ENCODE assay signal across 1 cellular context in genomic region chr1:76154213-76154956, GRCh38.
TF ChIP-seq lines count a peak whose summit lies in the region.

No MANE protein-coding gene starts in this region.

TF ChIP-seq in GM12878, 131 proteins besides CTCF, POLR2A, EP300 and RAD21 (continued from another document and continues in another):
- TF ChIP-seq ZBTB4 (CRISPR knock-in tag; IDR thresholded peaks at IDR 0.05) = no peak
- no peak for TF ChIP-seq USF1 (IDR thresholded peaks at IDR 0.05; ENCODE audit: borderline replicate concordance, extremely low read length, insufficient read depth, low read depth, low read length)
- no peak for TF ChIP-seq FOXK2 (IDR thresholded peaks at IDR 0.05)
- TF ChIP-seq JUND (IDR thresholded peaks at IDR 0.05; ENCODE audit: low read depth, low read length) = no peak
- no peak for TF ChIP-seq CBX5 (IDR thresholded peaks at IDR 0.05; ENCODE audit: low read depth)
- TF ChIP-seq KDM1A (IDR thresholded peaks at IDR 0.05; ENCODE audit: borderline replicate concordance) = no peak
- TF ChIP-seq CBFB (IDR thresholded peaks at IDR 0.05; ENCODE audit: low read depth) = no peak
- TF ChIP-seq SIX5 (IDR thresholded peaks at IDR 0.05; ENCODE audit: low read depth, low read length, severe bottlenecking) = no peak
- no peak for TF ChIP-seq HCFC1 (IDR thresholded peaks at IDR 0.05; ENCODE audit: low read length)
- TF ChIP-seq MEF2A (IDR thresholded peaks at IDR 0.05; ENCODE audit: insufficient read depth, low read depth, low read length) = no peak
- TF ChIP-seq ZNF687 (IDR thresholded peaks at IDR 0.05) = no peak
- no peak for TF ChIP-seq HDGF (IDR thresholded peaks at IDR 0.05)
- 0 out of 4 replicates have a peak, but pooled peaks of 1 of the 2 experiments have one; percentile 13 for TF ChIP-seq ETV6 (conservative IDR thresholded peaks at IDR 0.05 in 1 of 2, IDR thresholded peaks at IDR 0.05 in 1 of 2; ENCODE audit: borderline replicate concordance in 1 of 2, low read depth in 1 of 2)
- TF ChIP-seq SMARCA5 (IDR thresholded peaks at IDR 0.05) = no peak
- no peak for TF ChIP-seq EZH2 (IDR thresholded peaks at IDR 0.05; ENCODE audit: borderline replicate concordance, control insufficient read depth, low read depth, low read length)
- TF ChIP-seq TAF1 (IDR thresholded peaks at IDR 0.05; ENCODE audit: borderline replicate concordance, low read depth, low read length) = no peak
- no peak for TF ChIP-seq MYB (IDR thresholded peaks at IDR 0.05; ENCODE audit: borderline replicate concordance, low read depth, low read length)
- TF ChIP-seq ESRRA (IDR thresholded peaks at IDR 0.05; ENCODE audit: low read length) = no peak; the same call in 1 of the 2 replicates
- TF ChIP-seq PAX5 (IDR thresholded peaks at IDR 0.05; ENCODE audit: borderline replicate concordance, low read depth, low read length) = no peak
- 0 out of 2 replicates have a peak, but pooled peaks have one; percentile 20 for TF ChIP-seq RELB (IDR thresholded peaks at IDR 0.05; ENCODE audit: low read depth)
- TF ChIP-seq PML (IDR thresholded peaks at IDR 0.05; ENCODE audit: low read length) = no peak
- TF ChIP-seq ZBTB33 (IDR thresholded peaks at IDR 0.05) = no peak
- TF ChIP-seq BRCA1 (IDR thresholded peaks at IDR 0.05; ENCODE audit: low read depth, low read length) = no peak
- no peak for TF ChIP-seq RELA (IDR thresholded peaks at IDR 0.05; ENCODE audit: borderline replicate concordance, partially characterized antibody)
- TF ChIP-seq MAX (IDR thresholded peaks at IDR 0.05; ENCODE audit: low read depth, low read length) = no peak
- no peak for TF ChIP-seq NR2F1 (conservative IDR thresholded peaks at IDR 0.05)
- no peak for TF ChIP-seq ZBTB40 (IDR thresholded peaks at IDR 0.05; ENCODE audit: borderline replicate concordance)
- TF ChIP-seq SUZ12 (IDR thresholded peaks at IDR 0.05; ENCODE audit: unreplicated experiment) = no peak
- no peak for TF ChIP-seq STAT3 (IDR thresholded peaks at IDR 0.05; ENCODE audit: low read depth, low read length)
- TF ChIP-seq BHLHE40 (IDR thresholded peaks at IDR 0.05; ENCODE audit: borderline replicate concordance in 1 of 2, low read depth in 2 of 2, low read length in 1 of 2) = peak; percentile 8 to 42; a peak in 1 of 4 replicates
- no peak for TF ChIP-seq SREBF1 (IDR thresholded peaks at IDR 0.05; ENCODE audit: low read length)
- no peak for TF ChIP-seq SRF (IDR thresholded peaks at IDR 0.05; ENCODE audit: low read depth in 2 of 2, low read length in 2 of 2)
- no peak for TF ChIP-seq CEBPZ (IDR thresholded peaks at IDR 0.05; ENCODE audit: low read depth, low read length)
- no peak for TF ChIP-seq ZNF207 (IDR thresholded peaks at IDR 0.05; ENCODE audit: borderline replicate concordance)
- TF ChIP-seq KAT2A (conservative IDR thresholded peaks at IDR 0.05; ENCODE audit: control insufficient read depth, low read depth, low read length) = no peak
- TF ChIP-seq USF2 (IDR thresholded peaks at IDR 0.05; ENCODE audit: borderline replicate concordance, low read depth, low read length) = no peak
- no peak for TF ChIP-seq SUPT20H (IDR thresholded peaks at IDR 0.05; ENCODE audit: borderline replicate concordance, control insufficient read depth, low read depth, low read length)
- no peak for TF ChIP-seq RBBP5 (conservative IDR thresholded peaks at IDR 0.05)
- peak; percentile 54; the same call in 1 of the 2 replicates for TF ChIP-seq IRF4 (IDR thresholded peaks at IDR 0.05; ENCODE audit: low read depth, low read length)
- no peak for TF ChIP-seq RAD51 (IDR thresholded peaks at IDR 0.05)
